Comparison of ENCODE assay signal across 8 cellular contexts in the genomic region with DNA sequence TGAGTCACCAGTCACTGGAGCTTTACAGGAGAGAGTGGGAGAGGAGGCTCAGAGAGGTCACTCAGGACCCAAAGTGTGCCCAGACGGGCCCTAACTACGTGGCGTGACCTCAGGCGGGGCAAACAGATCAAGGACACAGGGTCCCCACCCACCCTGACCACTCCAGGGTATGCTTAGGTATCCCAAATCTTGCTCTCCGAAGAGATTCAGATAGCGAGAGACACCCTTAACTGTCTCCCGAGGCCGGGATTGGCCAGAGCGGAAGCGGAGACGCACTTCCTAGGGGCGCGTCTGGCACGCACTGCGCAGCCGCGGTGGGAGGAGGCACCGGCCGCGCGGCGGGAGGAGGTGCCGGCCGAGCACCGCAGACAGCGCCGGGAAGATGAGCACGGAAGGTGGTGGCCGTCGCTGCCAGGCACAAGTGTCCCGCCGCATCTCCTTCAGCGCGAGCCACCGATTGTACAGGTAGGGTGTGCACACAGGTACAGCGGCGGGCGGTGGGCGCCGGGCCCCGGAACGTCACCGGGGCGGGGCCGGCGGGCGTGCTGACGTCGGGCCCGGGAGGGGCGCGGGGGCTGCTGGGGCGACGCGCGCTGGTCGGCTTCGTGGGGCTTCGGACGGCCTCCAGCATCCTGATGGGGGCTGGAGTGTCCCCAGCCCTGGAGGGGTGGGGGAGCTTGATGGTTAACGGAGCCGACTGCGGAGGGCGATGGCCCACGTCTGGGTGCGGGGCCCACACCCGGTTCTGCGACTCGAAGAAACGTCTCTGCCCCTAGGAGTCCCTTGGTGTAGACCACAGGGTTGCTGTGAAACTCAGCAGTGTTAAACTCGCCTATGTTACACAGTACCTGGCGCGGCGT. TPM values are rescaled to one million over a fixed set of nuclear protein-coding genes. Genes with fewer than 3 reads are reported as not detected.
DNase-seq lines count a peak whose midpoint lies in the region; ATAC-seq and FAIRE-seq lines count a peak whose summit lies in the region.

PTS (plus strand) TSS at position 367 of the 860 bp plus-strand sequence; CDS start at position 383, 16 bp downstream.

- DNase-seq in NCI-H146 treated with DMSO at 0.1 percent for 48 hours (lab: John Stamatoyannopoulos, UW; ENCODE audit: unreplicated experiment) (peak; percentile 56), T-helper 2 cell (peak; percentile 63 to 92 (median 74)), left ventricle myocardium superior (peak; percentile 93), pulmonary artery endothelial cell (ENCODE audit: low read depth, low spot score) (peak; percentile 51), urothelium cell line (ENCODE audit: low spot score) (peak; percentile 99)

- peak within 1 kb of the TSS; percentile 98 for H3K27ac ChIP-seq in angular gyrus (ENCODE audit: low read depth, low read length)

- FAIRE-seq in urothelium cell line (lab: Jason Lieb, UNC): peak; percentile 95

- intact Hi-C loops in left ventricle myocardium superior (cut with micrococcal nuclease): no loop called here

- ATAC-seq in GM18499 (IDR thresholded peaks at IDR 0.05; ENCODE audit: insufficient read depth, unreplicated experiment): peak; percentile 86
- ATAC-seq in HG02884 (IDR thresholded peaks at IDR 0.05; ENCODE audit: unreplicated experiment): peak; percentile 90
- peak; percentile 98 for ATAC-seq in left ventricle myocardium superior

RNA-seq across cellular contexts. Expression of gene PTS, which starts in this region (rescaled TPM):
- 25.2 TPM for total RNA-seq in left ventricle myocardium superior
- 26.5 and 39.1 TPM in 2 replicates for total RNA-seq in pulmonary artery endothelial cell

Comparison
In these comparisons a context has a peak if more than half of its experiments do, and no peak if none do; other contexts are left out.
1. Peak in every context shown above with its lines: DNase-seq, ATAC-seq and H3K27ac ChIP-seq.